In the genomic region with DNA sequence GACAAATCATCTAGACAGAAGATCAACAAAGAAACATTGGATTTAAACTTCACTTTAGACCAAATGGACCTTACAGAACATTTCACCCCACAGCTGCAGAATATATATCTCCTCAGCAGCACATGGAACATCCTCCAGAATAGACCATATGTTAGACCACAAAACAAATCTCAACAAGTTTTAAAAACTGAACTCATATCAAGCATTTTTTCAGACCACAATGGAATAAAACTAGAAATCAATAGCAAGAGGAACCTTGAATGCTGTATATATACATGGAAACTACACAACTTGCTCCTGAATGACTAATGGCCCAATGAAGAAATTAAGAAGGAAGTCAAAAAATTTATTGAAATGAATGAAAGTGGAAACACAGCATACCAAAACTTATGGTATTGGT, we compare ENCODE assay signal across 27 cellular contexts.
"Had no signal": no experiment of that assay in that cellular context is flagged by ENCODE, and none has a peak within 500 bp of the region (broad histone marks: within the 10 kb centered on the region; RNA-seq: fewer than 3 reads in every experiment).

No MANE protein-coding gene starts in this region.

- H3K27me3 ChIP-seq: neutrophil, pancreas, right lobe of liver, sigmoid colon, stomach, thyroid gland, tibial nerve, upper lobe of left lung, uterus had no signal

- H3K4me1 ChIP-seq: prostate gland, right lobe of liver, sigmoid colon, thyroid gland, tibial nerve, upper lobe of left lung, uterus had no signal

- H3K36me3 Mint-ChIP-seq: stimulated activated effector memory CD8-positive, alpha-beta T cell treated with anti-CD3 and anti-CD28 coated beads, Interleukin-12 subunit alpha, Interleukin-12 subunit beta, amount 100 ng/mL, for 72 hours had no signal

- H3K27me3 Mint-ChIP-seq: naive thymus-derived CD8-positive, alpha-beta T cell; natural killer cell treated with Interleukin-12 subunit alpha and Interleukin-12 subunit beta and Interleukin-15 and Interleukin-18, amount 100 ng/mL, for 72 hours; stimulated activated naive CD8-positive, alpha-beta T cell treated with anti-CD3 and anti-CD28 coated beads, Interleukin-15, Interleukin-2, amounts not matched to agents 100 ng/mL and 50 ng/mL, for 24 hours had no signal

- H3K4me3 ChIP-seq: pancreas, prostate gland, right lobe of liver, sigmoid colon, stomach, thoracic aorta, thyroid gland, tibial nerve, upper lobe of left lung, uterus had no signal

- H3K4me3 Mint-ChIP-seq: naive thymus-derived CD8-positive, alpha-beta T cell; natural killer cell treated with Interleukin-12 subunit alpha and Interleukin-12 subunit beta and Interleukin-15 and Interleukin-18, amount 100 ng/mL, for 72 hours; nephron progenitor cell; neural crest cell; stimulated activated effector memory CD8-positive, alpha-beta T cell treated with anti-CD3 and anti-CD28 coated beads, Interleukin-12 subunit alpha, Interleukin-12 subunit beta, amount 100 ng/mL, for 72 hours; stimulated activated naive B cell treated with anti-CD40 and anti-IgM and Interleukin-4, amounts not matched to agents 10 μg/mL and 1 μg/mL and 100 μg/mL, for 72 hours; stimulated activated naive CD8-positive, alpha-beta T cell treated with anti-CD3 and anti-CD28 coated beads, Interleukin-15, Interleukin-2, amounts not matched to agents 100 ng/mL and 50 ng/mL, for 24 hours had no signal

- H3K36me3 ChIP-seq: neutrophil, pancreas, prostate gland, right lobe of liver, sigmoid colon, stomach, thoracic aorta, thyroid gland, tibial nerve, upper lobe of left lung, uterus had no signal

- H3K27ac ChIP-seq: neutrophil, pancreas, prostate gland, right lobe of liver, sigmoid colon, stomach, thoracic aorta, thyroid gland, tibial nerve, upper lobe of left lung, uterus had no signal

- ATAC-seq: naive thymus-derived CD8-positive, alpha-beta T cell; natural killer cell treated with Interleukin-12 subunit alpha and Interleukin-12 subunit beta and Interleukin-15 and Interleukin-18, amount 100 ng/mL, for 72 hours; pancreas; right cardiac atrium; right lobe of liver; stimulated activated effector memory CD8-positive, alpha-beta T cell treated with anti-CD3 and anti-CD28 coated beads, Interleukin-12 subunit alpha, Interleukin-12 subunit beta, amount 100 ng/mL, for 72 hours; stimulated activated naive B cell treated with anti-CD40 and anti-IgM and Interleukin-4, amounts not matched to agents 10 μg/mL and 1 μg/mL and 100 μg/mL, for 72 hours had no signal

- H3K27ac Mint-ChIP-seq: naive thymus-derived CD8-positive, alpha-beta T cell; natural killer cell treated with Interleukin-12 subunit alpha and Interleukin-12 subunit beta and Interleukin-15 and Interleukin-18, amount 100 ng/mL, for 72 hours; nephron progenitor cell; stimulated activated effector memory CD8-positive, alpha-beta T cell treated with anti-CD3 and anti-CD28 coated beads, Interleukin-12 subunit alpha, Interleukin-12 subunit beta, amount 100 ng/mL, for 72 hours; stimulated activated naive B cell treated with anti-CD40 and anti-IgM and Interleukin-4, amounts not matched to agents 10 μg/mL and 1 μg/mL and 100 μg/mL, for 72 hours; stimulated activated naive CD8-positive, alpha-beta T cell treated with anti-CD3 and anti-CD28 coated beads, Interleukin-15, Interleukin-2, amounts not matched to agents 100 ng/mL and 50 ng/mL, for 24 hours had no signal

- DNase-seq: naive thymus-derived CD8-positive, alpha-beta T cell; nephron progenitor cell; nucleus accumbens; pancreas; right cardiac atrium; right lobe of liver; sigmoid colon; small intestine; stimulated activated CD4-positive, alpha-beta T cell treated with anti-CD3 and anti-CD28 coated beads, Interleukin-15, amount 100 ng/mL, for 24 hours; stimulated activated CD4-positive, alpha-beta T cell treated with anti-CD3 and anti-CD28 coated beads, Interleukin-2, amount 100 ng/mL, for 24 hours; stimulated activated CD4-positive, alpha-beta T cell treated with anti-CD3 and anti-CD28 coated beads, Interleukin-2, amount 100 ng/mL, for 48 hours; stimulated activated CD4-positive, alpha-beta T cell treated with anti-CD3 and anti-CD28 coated beads, Interleukin-4, amount 100 ng/mL, for 24 hours; stimulated activated naive B cell treated with anti-CD40 and anti-IgM and Interleukin-4, amounts not matched to agents 10 μg/mL and 1 μg/mL and 100 μg/mL, for 72 hours; stimulated activated naive CD4-positive, alpha-beta T cell treated with Interleukin-2 at 50 U/mL for 16 hours; stomach; thyroid gland; trophoblast cell; upper lobe of left lung; uterus had no signal

- FAIRE-seq: pancreas, small intestine had no signal

- H3K4me1 Mint-ChIP-seq: naive thymus-derived CD8-positive, alpha-beta T cell; nephron progenitor cell; neural crest cell; stimulated activated effector memory CD8-positive, alpha-beta T cell treated with anti-CD3 and anti-CD28 coated beads, Interleukin-12 subunit alpha, Interleukin-12 subunit beta, amount 100 ng/mL, for 72 hours; stimulated activated naive B cell treated with anti-CD40 and anti-IgM and Interleukin-4, amounts not matched to agents 10 μg/mL and 1 μg/mL and 100 μg/mL, for 72 hours had no signal
